ENCODE assay signal across 8 cellular contexts in genomic region chr22:21816787-21817496, GRCh38. TPM values are rescaled to one million over a fixed set of nuclear protein-coding genes. Genes with fewer than 3 reads are reported as not detected.
DNase-seq lines count a peak whose midpoint lies in the region; ATAC-seq and TF ChIP-seq lines count a peak whose summit lies in the region.

No MANE protein-coding gene starts in this region.

- H3K4me1 ChIP-seq in A673 (ENCODE audit: insufficient read depth, low read length, poor library complexity, severe bottlenecking) = peaks cover 35% of the 10 kb centered on the region

- peak; percentile 97 for DNase-seq in A673 (ENCODE audit: low spot score)
- DNase-seq in NOMO-1 (lab: John Stamatoyannopoulos, UW; ENCODE audit: unreplicated experiment in 2 of 2) = peak; percentile 76 to 98
- peak; percentile 94 for DNase-seq in amniotic epithelial cell (ENCODE audit: low read depth)
- DNase-seq in hepatic stellate cell (ENCODE audit: low spot score) = peak; percentile 88
- peak; percentile 21 for DNase-seq in stimulated activated CD4-positive, alpha-beta T cell treated with anti-CD3 and anti-CD28 coated beads, Interleukin-4, amount 100 ng/mL, for 24 hours
- DNase-seq in NCI-H1436 treated with DMSO at 0.1 percent for 48 hours (lab: John Stamatoyannopoulos, UW) = no peak

- no peaks in the 10 kb centered on the region for H3K27me3 ChIP-seq in A673 (replicated peaks; ENCODE audit: insufficient read depth, low read depth, low read length, poor library complexity)

- peaks cover 5% of the 10 kb centered on the region for H3K9me3 ChIP-seq in A673 (ENCODE audit: low read depth, low read length, poor library complexity, severe bottlenecking)

- ATAC-seq in GM18498 (IDR thresholded peaks at IDR 0.05; ENCODE audit: unreplicated experiment) = peak; percentile 65
- no peak for ATAC-seq in GM19463 (IDR thresholded peaks at IDR 0.05; ENCODE audit: unreplicated experiment)

- BruUV-seq in A673 (replicated peaks; lab: Mats Ljungman, UMichigan) = no TSS peak

- H3K36me3 ChIP-seq in A673 (ENCODE audit: insufficient read depth, low read length, poor library complexity, severe bottlenecking) = no peaks in the 10 kb centered on the region

- CTCF ChIA-PET in A673 (lab: Charles Lee) = no interaction called here

- TF ChIP-seq CTCF in A673 (conservative IDR thresholded peaks at IDR 0.05; ENCODE audit: low read depth, low read length) = no peak

- peak overlapping the region; percentile 69 for H3K27ac ChIP-seq in A673 (ENCODE audit: low read depth, low read length, poor library complexity, severe bottlenecking)

- peak overlapping the region; percentile 15 for H3K4me3 ChIP-seq in A673 (ENCODE audit: low read depth, low read length, poor library complexity, severe bottlenecking)

- intact Hi-C loops in A673 (cut with micrococcal nuclease; ENCODE audit: unreplicated experiment) = loop anchor here (5.0 kb wide), 1 partner anchor 50 kb away; the partner anchor contains the start of gene MAPK1

- POLR2A ChIA-PET in A673 (lab: Charles Lee; ENCODE audit: low non-redundant PET) = no interaction called here

RNA-seq across cellular contexts. Expression of gene MAPK1, which starts 50.5 kb away (rescaled TPM):
- 136 and 139 TPM in 2 replicates for total RNA-seq in A673 (2021)
